27 cellular contexts compared by ENCODE assay signal in genomic region chr12:15372313-15372712, GRCh38.
"Had no signal": no experiment of that assay in that cellular context is flagged by ENCODE, and none has a peak within 500 bp of the region (broad histone marks: within the 10 kb centered on the region; RNA-seq: fewer than 3 reads in every experiment).

No MANE protein-coding gene starts in this region.

- DNase-seq: cortex of kidney; effector memory CD8-positive, alpha-beta T cell; erythroblast; esophagus squamous epithelium; foreskin melanocyte; glutamatergic neuron; heart right ventricle; hippocampal formation; immature natural killer cell; islet precursor cell; kidney glomerular epithelial cell; left colon; left ventricle myocardium superior; lower lobe of right lung; natural killer cell; pancreas; right lobe of liver; small intestine; stimulated activated CD4-positive, alpha-beta T cell treated with anti-CD3 and anti-CD28 coated beads, Interleukin-15, amount 100 ng/mL, for 24 hours; stimulated activated CD4-positive, alpha-beta T cell treated with anti-CD3 and anti-CD28 coated beads, Interleukin-2, amount 100 ng/mL, for 48 hours; stimulated activated naive CD4-positive, alpha-beta T cell; stimulated activated naive CD8-positive, alpha-beta T cell treated with anti-CD3 and anti-CD28 coated beads, Interleukin-15, amount 100 ng/mL, for 72 hours; trophoblast cell had no signal

- H3K27me3 ChIP-seq: neutrophil, pancreas, right lobe of liver, vagina had no signal

- H3K27ac Mint-ChIP-seq: effector memory CD8-positive, alpha-beta T cell; immature natural killer cell; natural killer cell; stimulated activated naive CD8-positive, alpha-beta T cell treated with anti-CD3 and anti-CD28 coated beads, Interleukin-15, amount 100 ng/mL, for 72 hours had no signal

- H3K4me1 ChIP-seq: esophagus squamous epithelium, heart right ventricle, lower lobe of right lung, pancreas, right lobe of liver, suprapubic skin, vagina had no signal

- ATAC-seq: effector memory CD8-positive, alpha-beta T cell; heart right ventricle; left colon; left ventricle myocardium superior; lower lobe of right lung; natural killer cell; pancreas; right lobe of liver; stimulated activated naive CD8-positive, alpha-beta T cell treated with anti-CD3 and anti-CD28 coated beads, Interleukin-15, amount 100 ng/mL, for 72 hours had no signal

- H3K9me3 ChIP-seq: esophagus squamous epithelium, pancreas, suprapubic skin had no signal

- H3K4me1 Mint-ChIP-seq: immature natural killer cell; natural killer cell; neural crest cell; stimulated activated naive CD8-positive, alpha-beta T cell treated with anti-CD3 and anti-CD28 coated beads, Interleukin-15, amount 100 ng/mL, for 72 hours had no signal

- H3K27ac ChIP-seq: esophagus squamous epithelium, heart right ventricle, lower lobe of right lung, neutrophil, pancreas, right lobe of liver, suprapubic skin, vagina had no signal

- H3K36me3 ChIP-seq: esophagus squamous epithelium, heart right ventricle, lower lobe of right lung, neutrophil, pancreas, right lobe of liver, suprapubic skin, vagina had no signal

- H3K4me3 ChIP-seq: esophagus squamous epithelium, heart right ventricle, lower lobe of right lung, pancreas, right lobe of liver, suprapubic skin, vagina had no signal

- H3K4me3 Mint-ChIP-seq: effector memory CD8-positive, alpha-beta T cell; immature natural killer cell; natural killer cell; neural crest cell; stimulated activated naive CD8-positive, alpha-beta T cell treated with anti-CD3 and anti-CD28 coated beads, Interleukin-15, amount 100 ng/mL, for 72 hours had no signal
